Comparison of ENCODE assay signal across 8 cellular contexts in genomic region chr6:139373154-139373927, GRCh38. TPM values are rescaled to one million over a fixed set of nuclear protein-coding genes. Genes with fewer than 3 reads are reported as not detected.
DNase-seq lines count a peak whose midpoint lies in the region; TF ChIP-seq lines count a peak whose summit lies in the region.

No MANE protein-coding gene starts in this region.

- H3K27ac ChIP-seq in cingulate gyrus (ENCODE audit: low read depth, low read length) = peak overlapping the region; percentile 93
- H3K27ac ChIP-seq in liver (ENCODE audit: low read depth in 1 of 2, low read length in 2 of 2) = peak overlapping the region; percentile 99 to 100

- H3K27me3 ChIP-seq in liver (ENCODE audit: control insufficient read depth in 4 of 4, insufficient read depth in 4 of 4, low read length in 3 of 4) = no peaks in the 10 kb centered on the region

- H3K4me1 ChIP-seq in liver (ENCODE audit: control insufficient read depth in 4 of 4, insufficient read depth in 4 of 4, low read length in 3 of 4) = peaks cover 3 to 31% (median 27%) of the 10 kb centered on the region in 4 donors

- DNase-seq in GM12865 (ENCODE audit: low read depth) (peak; percentile 89), HFF-Myc (ENCODE audit: extremely low read depth, low read depth) (no peak), NCI-H2107 (lab: John Stamatoyannopoulos, UW) (peak; percentile 57), iPS-NIHi11 (ENCODE audit: low spot score) (no peak)
- peak; percentile 65 to 70 for DNase-seq in activated CD4-positive, alpha-beta T cell treated with anti-CD3 and anti-CD28 coated beads for 4 hours
- DNase-seq in stimulated activated CD4-positive, alpha-beta T cell treated with anti-CD3 and anti-CD28 coated beads, Interleukin-4, amount 100 ng/mL, for 24 hours = peak; percentile 74

- H3K9ac ChIP-seq in liver (ENCODE audit: low read depth in 1 of 2, low read length in 2 of 2) = peak overlapping the region; percentile 95 to 99

- TF ChIP-seq RAD21 in liver (IDR thresholded peaks at IDR 0.05) = peak; percentile 55 to 56

- WGBS in liver = under 1% methylated on average over 57 of the region's 57 CpGs

- H3K36me3 ChIP-seq in liver (ENCODE audit: control insufficient read depth in 4 of 4, insufficient read depth in 3 of 4, low read depth in 1 of 4, low read length in 3 of 4) = peaks cover 0 to 6% (median 0%) of the 10 kb centered on the region in 4 donors

- peak; percentile 45 for TF ChIP-seq CTCF in GM12865 (IDR thresholded peaks at IDR 0.05; ENCODE audit: insufficient read depth, low read depth, low read length, missing control alignments)
- no peak for TF ChIP-seq CTCF in HFF-Myc (IDR thresholded peaks at IDR 0.05; ENCODE audit: low read depth, low read length, missing control alignments)
- TF ChIP-seq CTCF in liver (IDR thresholded peaks at IDR 0.05; ENCODE audit: low read depth, low read length, missing input control) = peak; percentile 17

- H3K9me3 ChIP-seq in liver (ENCODE audit: control insufficient read depth in 4 of 4, low read length in 3 of 4) = no peaks in the 10 kb centered on the region

- peak overlapping the region; percentile 79 for H3K4me3 ChIP-seq in GM12865 (ENCODE audit: low read depth, low read length)
- H3K4me3 ChIP-seq in HFF-Myc (replicated peaks; ENCODE audit: low read depth, low read length) = peak overlapping the region; percentile 66
- peak overlapping the region; percentile 70 to 98 (median 97) for H3K4me3 ChIP-seq in liver (ENCODE audit: low read depth in 1 of 3, low read length in 3 of 3)

TF ChIP-seq in liver, 16 proteins besides CTCF, POLR2A, EP300 and RAD21:
- TF ChIP-seq HNF4A (conservative IDR thresholded peaks at IDR 0.05) (no peak), RXRA (IDR thresholded peaks at IDR 0.05) (no peak), REST (IDR thresholded peaks at IDR 0.05) (peak; percentile 4), NR2F2 (IDR thresholded peaks at IDR 0.05) (no peak)
TF ChIP-seq in liver: peak in this region for 1.

RNA-seq across cellular contexts. Expression of gene CITED2, which starts 1.1 kb away (rescaled TPM):
- 10 to 100 TPM in 1 of 2 donors, 1 to 10 TPM in 1; 9.9 to 57.1 TPM for total RNA-seq in liver
- 10 to 100 TPM; 14.5 to 30.5 TPM for polyA plus RNA-seq in liver

Comparison
In these comparisons a context has a peak if more than half of its experiments do, and no peak if none do; other contexts are left out.
1. DNase-seq: peak in GM12865 (single experiment), NCI-H2107 (single experiment), activated CD4-positive, alpha-beta T cell treated with anti-CD3 and anti-CD28 coated beads for 4 hours (2 of 2) and stimulated activated CD4-positive, alpha-beta T cell treated with anti-CD3 and anti-CD28 coated beads, Interleukin-4, amount 100 ng/mL, for 24 hours (single experiment); none in HFF-Myc (single experiment) and iPS-NIHi11 (single experiment).
2. Peak in every context shown above with its lines, with median percentiles within 50 percentile points of each other: H3K4me3 ChIP-seq.